ENCODE assay signal across 17 cellular contexts in the genomic region with DNA sequence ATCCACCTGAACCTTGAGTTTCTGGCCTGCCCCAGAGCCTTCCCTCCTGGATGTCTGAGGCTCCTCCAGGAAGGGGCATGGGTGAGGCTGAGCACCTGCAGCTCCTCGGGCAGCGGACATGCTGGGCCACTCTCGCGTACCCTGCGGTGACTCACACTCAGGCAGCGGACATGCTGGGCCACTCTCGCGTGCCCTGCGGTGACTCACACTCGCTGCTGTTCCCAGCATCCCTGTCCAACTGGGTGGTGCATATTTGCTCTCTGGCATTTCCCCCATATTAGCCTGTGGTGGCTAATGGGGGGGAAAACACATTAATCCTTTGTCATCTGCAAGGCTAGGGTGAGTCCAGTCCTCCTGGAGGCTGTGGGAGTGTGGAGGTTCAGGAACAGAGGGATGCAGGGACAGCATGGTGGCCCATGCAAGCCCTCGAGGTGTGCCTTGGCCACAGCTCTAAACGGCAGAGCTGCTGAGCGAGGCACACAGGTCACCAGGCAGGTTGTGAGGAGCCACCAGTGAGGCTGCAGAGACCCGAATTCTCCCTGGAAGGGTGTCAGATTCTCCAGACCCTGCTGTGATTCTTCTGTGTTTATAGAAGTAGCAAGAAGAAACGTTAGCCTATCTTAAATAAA.
DNase-seq lines count a peak whose midpoint lies in the region; ATAC-seq and TF ChIP-seq lines count a peak whose summit lies in the region.
"Had no signal": no experiment of that assay in that cellular context is flagged by ENCODE, and none has a peak within 500 bp of the region (broad histone marks: within the 10 kb centered on the region; RNA-seq: fewer than 3 reads in every experiment).

No MANE protein-coding gene starts in this region.

- H3K9ac ChIP-seq in smooth muscle cell (ENCODE audit: low read depth): no peak overlapping the region

- DNase-seq in Right ventricle myocardium inferior (ENCODE audit: missing footprints) (peak; percentile 27), cardiac septum (ENCODE audit: low spot score) (no peak), Panc1 (ENCODE audit: low read depth, low spot score) (peak; percentile 5), hepatocyte (ENCODE audit: low spot score) (peak; percentile 56), tibial artery (peak; percentile 38 to 80), progenitor cell of endocrine pancreas (ENCODE audit: low spot score, unreplicated experiment) (no peak), smooth muscle cell (lab: John Stamatoyannopoulos, UW; ENCODE audit: unreplicated experiment) (no peak), RWPE1 (ENCODE audit: low spot score) (no peak)
- DNase-seq: activated CD4-positive, alpha-beta T cell treated with anti-CD3 and anti-CD28 coated beads, Interleukin-2, amount 10 ng/mL, durations not matched to agents 7 days and 5 days; EL; kidney glomerular epithelial cell; NCI-H1092; upper lobe of left lung had no signal

- 80% methylated on average over 15 of the region's 15 CpGs for WGBS in hepatocyte (ENCODE audit: low lambda C conversion rate, missing lambda C conversion rate)
- WGBS in smooth muscle cell (ENCODE audit: low lambda C conversion rate): 73% methylated on average over 15 of the region's 15 CpGs

- H3K9me3 ChIP-seq in Panc1 (ENCODE audit: control insufficient read depth, insufficient read depth, low read depth, low read length) (no peaks in the 10 kb centered on the region), hepatocyte (ENCODE audit: low read depth) (no peaks in the 10 kb centered on the region), tibial artery (no peaks in the 10 kb centered on the region), smooth muscle cell (replicated peaks; ENCODE audit: low read depth) (no peaks in the 10 kb centered on the region)
- H3K9me3 ChIP-seq: breast epithelium, upper lobe of left lung had no signal

- H3K27me3 ChIP-seq in Panc1 (ENCODE audit: control insufficient read depth, insufficient read depth, low read length): no peaks in the 10 kb centered on the region
- no peaks in the 10 kb centered on the region for H3K27me3 ChIP-seq in hepatocyte
- peaks cover 0 to 3% of the 10 kb centered on the region in 2 donors for H3K27me3 ChIP-seq in tibial artery
- no peaks in the 10 kb centered on the region for H3K27me3 ChIP-seq in smooth muscle cell (ENCODE audit: low read depth)
- H3K27me3 ChIP-seq: upper lobe of left lung had no signal

- H3K4me1 ChIP-seq in Panc1 (ENCODE audit: control insufficient read depth, insufficient read depth, low read length): no peaks in the 10 kb centered on the region; the same call in 1 of the 2 replicates
- no peaks in the 10 kb centered on the region for H3K4me1 ChIP-seq in hepatocyte (ENCODE audit: insufficient read depth)
- peaks cover 0 to 6% (median 0%) of the 10 kb centered on the region in 4 donors for H3K4me1 ChIP-seq in tibial artery
- no peaks in the 10 kb centered on the region for H3K4me1 ChIP-seq in smooth muscle cell (ENCODE audit: low read depth)
- H3K4me1 ChIP-seq: breast epithelium, upper lobe of left lung had no signal

- intact Hi-C loops in Right ventricle myocardium inferior (cut with DNase I): no loop called here
- intact Hi-C loops in cardiac septum (cut with DNase I): no loop called here
- intact Hi-C loops in Panc1 (cut with micrococcal nuclease; ENCODE audit: unreplicated experiment): no loop called here
- intact Hi-C loops in tibial artery (cut with DNase I; ENCODE audit: low total_unique reads): no loop called here

- no peaks in the 10 kb centered on the region for H3F3A ChIP-seq in smooth muscle cell (ENCODE audit: low read depth)

- in situ Hi-C loops in Panc1 (cut with HindIII; ENCODE audit: low pct_unique_long_range_greater_than_20kb, low sequenced_read_pairs): no loop called here

- no peaks in the 10 kb centered on the region for H4K20me1 ChIP-seq in hepatocyte (ENCODE audit: insufficient read depth, poor library complexity, severe bottlenecking)
- H4K20me1 ChIP-seq in smooth muscle cell (ENCODE audit: low read depth): no peaks in the 10 kb centered on the region

- POLR2A ChIA-PET in Panc1 (lab: Charles Lee) (no interaction called here), RWPE1 (lab: Yijun Ruan, JAX; ENCODE audit: low non-redundant PET) (no interaction called here)

- no peaks in the 10 kb centered on the region for H3K4me1 Mint-ChIP-seq in progenitor cell of endocrine pancreas (ENCODE audit: low read depth)
- H3K4me1 Mint-ChIP-seq: activated CD4-positive, alpha-beta T cell treated with anti-CD3 and anti-CD28 coated beads, Interleukin-2, amount 10 ng/mL, durations not matched to agents 7 days and 5 days; activated naive CD4-positive, alpha-beta T cell treated with anti-CD3 and anti-CD28 coated beads, Interleukin-2, amount 50 U/mL, for 24 hours; CD8-positive, alpha-beta memory T cell had no signal

- ATAC-seq in Right ventricle myocardium inferior: no peak
- ATAC-seq in Panc1: peak; percentile 82

- H3K36me3 ChIP-seq in Panc1 (ENCODE audit: control insufficient read depth, insufficient read depth, low read length) (no peaks in the 10 kb centered on the region), hepatocyte (replicated peaks; ENCODE audit: insufficient read depth, low read depth) (no peaks in the 10 kb centered on the region), tibial artery (no peaks in the 10 kb centered on the region), smooth muscle cell (ENCODE audit: low read depth) (no peaks in the 10 kb centered on the region)
- H3K36me3 ChIP-seq: breast epithelium, upper lobe of left lung had no signal

- no peak overlapping the region for H3K4me3 Mint-ChIP-seq in progenitor cell of endocrine pancreas (ENCODE audit: low read depth)
- H3K4me3 Mint-ChIP-seq: activated CD4-positive, alpha-beta T cell treated with anti-CD3 and anti-CD28 coated beads, Interleukin-2, amount 10 ng/mL, durations not matched to agents 7 days and 5 days; activated naive CD4-positive, alpha-beta T cell treated with anti-CD3 and anti-CD28 coated beads, Interleukin-2, amount 50 U/mL, for 24 hours; CD8-positive, alpha-beta memory T cell had no signal

- no peaks in the 10 kb centered on the region for H3K36me3 Mint-ChIP-seq in progenitor cell of endocrine pancreas (ENCODE audit: insufficient read depth)
- H3K36me3 Mint-ChIP-seq: activated naive CD4-positive, alpha-beta T cell treated with anti-CD3 and anti-CD28 coated beads, Interleukin-2, amount 50 U/mL, for 24 hours; CD8-positive, alpha-beta memory T cell had no signal

- H2AFZ ChIP-seq in hepatocyte (no peak overlapping the region), smooth muscle cell (ENCODE audit: low read depth) (no peak overlapping the region)

- H3K27me3 Mint-ChIP-seq in progenitor cell of endocrine pancreas: peaks cover 14% of the 10 kb centered on the region

- H3K9me2 ChIP-seq in hepatocyte (replicated peaks; ENCODE audit: insufficient read depth): no peaks in the 10 kb centered on the region

- no TSS peak for BruUV-seq in Panc1 (replicated peaks; lab: Mats Ljungman, UMichigan)

- CTCF ChIA-PET in Panc1 (lab: Charles Lee): no interaction called here
- CTCF ChIA-PET in RWPE1 (lab: Yijun Ruan, JAX): no interaction called here

- no peak for TF ChIP-seq CTCF in Panc1 (IDR thresholded peaks at IDR 0.05)
- no peak for TF ChIP-seq CTCF in hepatocyte (IDR thresholded peaks at IDR 0.05; ENCODE audit: poor library complexity)
- TF ChIP-seq CTCF in tibial artery (IDR thresholded peaks at IDR 0.05): no peak
- no peak for TF ChIP-seq CTCF in progenitor cell of endocrine pancreas (IDR thresholded peaks at IDR 0.05; ENCODE audit: unreplicated experiment)
- TF ChIP-seq CTCF in smooth muscle cell (IDR thresholded peaks at IDR 0.05; ENCODE audit: borderline replicate concordance, insufficient read depth, poor library complexity, severe bottlenecking): no peak
- no peak for TF ChIP-seq CTCF in RWPE1 (conservative IDR thresholded peaks at IDR 0.05; ENCODE audit: low read depth)

- H3K4me3 ChIP-seq in Panc1 (ENCODE audit: low read depth in 2 of 2, low read length in 2 of 2): no peak overlapping the region
- H3K4me3 ChIP-seq in hepatocyte: no peak overlapping the region
- no peak overlapping the region for H3K4me3 ChIP-seq in tibial artery
- H3K4me3 ChIP-seq in smooth muscle cell: no peak overlapping the region
- H3K4me3 ChIP-seq: breast epithelium, SK-N-MC, upper lobe of left lung had no signal

- no peak overlapping the region for H3K4me2 ChIP-seq in hepatocyte
- no peak overlapping the region for H3K4me2 ChIP-seq in smooth muscle cell

- H3K27ac ChIP-seq in Panc1 (ENCODE audit: low read length): no peak overlapping the region
- no peak overlapping the region for H3K27ac ChIP-seq in hepatocyte
- no peak overlapping the region for H3K27ac ChIP-seq in tibial artery
- H3K27ac ChIP-seq in smooth muscle cell (ENCODE audit: low read depth): no peak overlapping the region
- no peak overlapping the region for H3K27ac ChIP-seq in RWPE1
- H3K27ac ChIP-seq: breast epithelium, SK-N-MC, upper lobe of left lung had no signal

- H3K79me2 ChIP-seq in hepatocyte: no peaks in the 10 kb centered on the region
- no peaks in the 10 kb centered on the region for H3K79me2 ChIP-seq in smooth muscle cell (ENCODE audit: low read depth)

- H3K27ac Mint-ChIP-seq in progenitor cell of endocrine pancreas: no peak overlapping the region
- H3K27ac Mint-ChIP-seq: activated CD4-positive, alpha-beta T cell treated with anti-CD3 and anti-CD28 coated beads, Interleukin-2, amount 10 ng/mL, durations not matched to agents 7 days and 5 days; activated naive CD4-positive, alpha-beta T cell treated with anti-CD3 and anti-CD28 coated beads, Interleukin-2, amount 50 U/mL, for 24 hours; CD8-positive, alpha-beta memory T cell had no signal

- H3K9me3 Mint-ChIP-seq in progenitor cell of endocrine pancreas (ENCODE audit: low read depth): no peaks in the 10 kb centered on the region
- H3K9me3 Mint-ChIP-seq: activated CD4-positive, alpha-beta T cell treated with anti-CD3 and anti-CD28 coated beads, Interleukin-2, amount 10 ng/mL, durations not matched to agents 7 days and 5 days; activated naive CD4-positive, alpha-beta T cell treated with anti-CD3 and anti-CD28 coated beads, Interleukin-2, amount 50 U/mL, for 24 hours; CD8-positive, alpha-beta memory T cell had no signal

Comparison
In these comparisons a context has a peak if more than half of its experiments do, and no peak if none do; other contexts are left out.
1. DNase-seq: peak in Right ventricle myocardium inferior (single experiment), Panc1 (single experiment), hepatocyte (single experiment) and tibial artery (2 of 2); none in cardiac septum (single experiment), progenitor cell of endocrine pancreas (single experiment), smooth muscle cell (single experiment) and RWPE1 (single experiment).